ENCODE assay signal across 10 cellular contexts in the genomic region with DNA sequence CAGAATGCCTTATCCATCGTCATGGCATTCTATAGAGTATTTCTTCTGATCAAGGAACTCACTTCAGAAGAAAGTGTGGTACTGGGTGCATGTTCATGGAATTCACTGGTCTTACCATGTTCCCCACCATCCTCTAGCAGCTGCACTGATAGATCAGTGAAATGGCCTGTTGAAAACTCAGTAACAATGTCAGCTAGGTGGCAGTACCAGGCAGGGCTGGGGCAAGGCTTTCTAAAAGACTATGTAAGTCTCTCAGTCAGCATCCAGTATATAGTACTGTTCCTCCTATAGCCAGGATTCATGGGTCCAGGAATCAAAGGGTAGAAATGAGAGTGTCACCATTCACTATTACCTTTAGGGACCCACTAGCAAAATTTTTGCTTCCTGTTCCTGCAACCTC. TPM values are rescaled to one million over a fixed set of nuclear protein-coding genes. Genes with fewer than 3 reads are reported as not detected.
DNase-seq lines count a peak whose midpoint lies in the region; ATAC-seq and TF ChIP-seq lines count a peak whose summit lies in the region.
"Had no signal": no experiment of that assay in that cellular context is flagged by ENCODE, and none has a peak within 500 bp of the region (broad histone marks: within the 10 kb centered on the region; RNA-seq: fewer than 3 reads in every experiment).

No MANE protein-coding gene starts in this region.

- H3K4me1 ChIP-seq in GM23248 (ENCODE audit: insufficient read depth) = peaks cover 11% of the 10 kb centered on the region; the same call in 1 of the 2 replicates
- H3K4me1 ChIP-seq in Panc1 (ENCODE audit: control insufficient read depth, insufficient read depth, low read length) = no peaks in the 10 kb centered on the region

- CTCF ChIA-PET in Panc1 (lab: Charles Lee) = no interaction called here

- H3K9me3 Mint-ChIP-seq in osteocyte (ENCODE audit: unreplicated experiment) = peaks cover 4% of the 10 kb centered on the region
- H3K9me3 Mint-ChIP-seq in activated T-helper 2 cell treated with anti-CD3 and anti-CD28 coated beads, Interferon-gamma antibody, Interleukin-2, Interleukin-4, amounts not matched to agents 10 μg/mL and 5 μg/mL and 100 μg/mL, durations not matched to agents 14 hours and 24 hours and 36 hours = no peaks in the 10 kb centered on the region
- H3K9me3 Mint-ChIP-seq: mesothelial cell of epicardium had no signal

- H3K36me3 ChIP-seq in GM23248 (ENCODE audit: low read depth) (no peaks in the 10 kb centered on the region), Panc1 (ENCODE audit: control insufficient read depth, insufficient read depth, low read length) (no peaks in the 10 kb centered on the region)

- H3K27ac ChIP-seq in GM23248 = no peak overlapping the region
- no peak overlapping the region for H3K27ac ChIP-seq in Panc1 (ENCODE audit: low read length)

- H2AFZ ChIP-seq in GM23248 = 0 out of 2 replicates have a peak overlapping the region, but pooled peaks have one; percentile 12

- H4K20me1 ChIP-seq in GM23248 (ENCODE audit: insufficient read depth) = no peaks in the 10 kb centered on the region

- TF ChIP-seq CTCF in Panc1 (IDR thresholded peaks at IDR 0.05) (peak; percentile 25; the same call in 1 of the 2 replicates), osteocyte (IDR thresholded peaks at IDR 0.05) (peak; percentile 64)

- no peaks in the 10 kb centered on the region for H3K79me2 ChIP-seq in GM23248 (ENCODE audit: insufficient read depth)

- DNase-seq in GM23248 = peak; percentile 75
- DNase-seq in Panc1 (ENCODE audit: low read depth, low spot score) = no peak
- DNase-seq in fibroblast of gingiva (ENCODE audit: low read depth) = peak; percentile 54
- no peak for DNase-seq in osteocyte (ENCODE audit: extremely low spot score, unreplicated experiment)
- DNase-seq in mesenteric fat pad (ENCODE audit: low spot score) = no peak
- DNase-seq in activated T-helper 2 cell treated with anti-CD3 and anti-CD28 coated beads, Interferon-gamma antibody, Interleukin-2, Interleukin-4, amounts not matched to agents 10 μg/mL and 5 μg/mL and 100 μg/mL, durations not matched to agents 14 hours and 24 hours and 36 hours (ENCODE audit: low spot score) = no peak
- DNase-seq: NCI-H345; stimulated activated naive CD4-positive, alpha-beta T cell treated with Interleukin-2 at 50 U/mL for 16 hours had no signal

- peaks cover 4% of the 10 kb centered on the region for H3K27me3 Mint-ChIP-seq in osteocyte (ENCODE audit: unreplicated experiment)
- peaks cover 9% of the 10 kb centered on the region for H3K27me3 Mint-ChIP-seq in activated T-helper 2 cell treated with anti-CD3 and anti-CD28 coated beads, Interferon-gamma antibody, Interleukin-2, Interleukin-4, amounts not matched to agents 10 μg/mL and 5 μg/mL and 100 μg/mL, durations not matched to agents 14 hours and 24 hours and 36 hours (ENCODE audit: low read depth)

- H3K36me3 Mint-ChIP-seq in osteocyte (ENCODE audit: unreplicated experiment) = no peaks in the 10 kb centered on the region
- no peaks in the 10 kb centered on the region for H3K36me3 Mint-ChIP-seq in activated T-helper 2 cell treated with anti-CD3 and anti-CD28 coated beads, Interferon-gamma antibody, Interleukin-2, Interleukin-4, amounts not matched to agents 10 μg/mL and 5 μg/mL and 100 μg/mL, durations not matched to agents 14 hours and 24 hours and 36 hours (ENCODE audit: low read depth)
- H3K36me3 Mint-ChIP-seq: mesothelial cell of epicardium had no signal

- 50 to 71% methylated on average over 1 of the region's 1 CpG for WGBS in GM23248 (ENCODE audit: low coverage in 1 of 2, low lambda C conversion rate in 2 of 2, missing lambda C conversion rate in 2 of 2), 2 experiments

- POLR2A ChIA-PET in Panc1 (lab: Charles Lee) = no interaction called here

- H3K27ac Mint-ChIP-seq in osteocyte (ENCODE audit: unreplicated experiment) = no peak overlapping the region
- H3K27ac Mint-ChIP-seq in activated T-helper 2 cell treated with anti-CD3 and anti-CD28 coated beads, Interferon-gamma antibody, Interleukin-2, Interleukin-4, amounts not matched to agents 10 μg/mL and 5 μg/mL and 100 μg/mL, durations not matched to agents 14 hours and 24 hours and 36 hours = no peak overlapping the region
- H3K27ac Mint-ChIP-seq: mesothelial cell of epicardium had no signal

- ATAC-seq in Panc1 (no peak), GM21390 (IDR thresholded peaks at IDR 0.05; ENCODE audit: unreplicated experiment) (no peak)

- intact Hi-C loops in Panc1 (cut with micrococcal nuclease; ENCODE audit: unreplicated experiment) = no loop called here
- intact Hi-C loops in activated T-helper 2 cell treated with anti-CD3 and anti-CD28 coated beads, Interferon-gamma antibody, Interleukin-2, Interleukin-4, amounts not matched to agents 10 μg/mL and 5 μg/mL and 100 μg/mL, durations not matched to agents 14 hours and 24 hours and 36 hours (cut with micrococcal nuclease) = no loop called here

- H3K4me3 ChIP-seq in GM23248 (no peak overlapping the region), Panc1 (ENCODE audit: low read depth in 2 of 2, low read length in 2 of 2) (no peak overlapping the region)

- no TSS peak for BruUV-seq in Panc1 (replicated peaks; lab: Mats Ljungman, UMichigan)

- in situ Hi-C loops in GM23248 (cut with MboI) (loop anchor here (10.0 to 25.0 kb wide), 3 partner anchors 411 to 627 kb away; no protein-coding TSS in a partner anchor), Panc1 (cut with HindIII; ENCODE audit: low pct_unique_long_range_greater_than_20kb, low sequenced_read_pairs) (no loop called here)

- peaks cover 4% of the 10 kb centered on the region; the same call in 1 of the 2 replicates for H3F3A ChIP-seq in GM23248 (ENCODE audit: insufficient read depth)

- H3K4me3 Mint-ChIP-seq in osteocyte (ENCODE audit: unreplicated experiment) = no peak overlapping the region
- H3K4me3 Mint-ChIP-seq in activated T-helper 2 cell treated with anti-CD3 and anti-CD28 coated beads, Interferon-gamma antibody, Interleukin-2, Interleukin-4, amounts not matched to agents 10 μg/mL and 5 μg/mL and 100 μg/mL, durations not matched to agents 14 hours and 24 hours and 36 hours (ENCODE audit: low read depth) = no peak overlapping the region
- H3K4me3 Mint-ChIP-seq: mesothelial cell of epicardium had no signal

- H3K4me2 ChIP-seq in GM23248 (ENCODE audit: unreplicated experiment) = no peak overlapping the region

- H3K9me3 ChIP-seq in GM23248 (ENCODE audit: low read depth) = no peaks in the 10 kb centered on the region
- no peaks in the 10 kb centered on the region for H3K9me3 ChIP-seq in Panc1 (ENCODE audit: control insufficient read depth, insufficient read depth, low read depth, low read length)

- no peak overlapping the region for H3K9ac ChIP-seq in GM23248

- peaks cover 2% of the 10 kb centered on the region for H3K4me1 Mint-ChIP-seq in osteocyte (ENCODE audit: unreplicated experiment)
- peaks cover 10% of the 10 kb centered on the region for H3K4me1 Mint-ChIP-seq in activated T-helper 2 cell treated with anti-CD3 and anti-CD28 coated beads, Interferon-gamma antibody, Interleukin-2, Interleukin-4, amounts not matched to agents 10 μg/mL and 5 μg/mL and 100 μg/mL, durations not matched to agents 14 hours and 24 hours and 36 hours (ENCODE audit: low read depth)

- H3K27me3 ChIP-seq in GM23248 (replicated peaks; ENCODE audit: insufficient read depth) (no peaks in the 10 kb centered on the region), Panc1 (ENCODE audit: control insufficient read depth, insufficient read depth, low read length) (no peaks in the 10 kb centered on the region)

- H3K9me2 ChIP-seq in GM23248 (ENCODE audit: insufficient read depth) = no peaks in the 10 kb centered on the region

RNA-seq across cellular contexts. Expression of a gene that starts 15.8 kb away (rescaled TPM):
- total RNA-seq in GM23248 (2014; rRNA removed; shearing (Covaris generic)) = 76.6 and 79.7 TPM in 2 replicates
- polyA plus RNA-seq in GM23248 (2016; fragmentation: Nextera tagmentation; extraction: Ambion mirVana) = 48.6 and 52.8 TPM in 2 replicates
- total RNA-seq in Panc1 (2021; ENCODE audit: unreplicated experiment) (not detected), osteocyte (5.2 and 8.7 TPM in 2 replicates), mesenteric fat pad (53.2 TPM)
- not detected for polyA plus RNA-seq in Panc1 (2012; ENCODE audit: insufficient read length)
- total RNA-seq in activated T-helper 2 cell treated with anti-CD3 and anti-CD28 coated beads, Interferon-gamma antibody, Interleukin-2, Interleukin-4, amounts not matched to agents 10 μg/mL and 5 μg/mL and 100 μg/mL, durations not matched to agents 14 hours and 24 hours and 36 hours = not detected in 2 replicates

Comparison
In these comparisons a context has a peak if more than half of its experiments do, and no peak if none do; other contexts are left out.
1. DNase-seq: peak in GM23248 (single experiment) and fibroblast of gingiva (single experiment); none in Panc1 (single experiment), osteocyte (single experiment), mesenteric fat pad (single experiment) and activated T-helper 2 cell treated with anti-CD3 and anti-CD28 coated beads, Interferon-gamma antibody, Interleukin-2, Interleukin-4, amounts not matched to agents 10 μg/mL and 5 μg/mL and 100 μg/mL, durations not matched to agents 14 hours and 24 hours and 36 hours (single experiment).